ENCODE assay signal across 25 cellular contexts in the genomic region with DNA sequence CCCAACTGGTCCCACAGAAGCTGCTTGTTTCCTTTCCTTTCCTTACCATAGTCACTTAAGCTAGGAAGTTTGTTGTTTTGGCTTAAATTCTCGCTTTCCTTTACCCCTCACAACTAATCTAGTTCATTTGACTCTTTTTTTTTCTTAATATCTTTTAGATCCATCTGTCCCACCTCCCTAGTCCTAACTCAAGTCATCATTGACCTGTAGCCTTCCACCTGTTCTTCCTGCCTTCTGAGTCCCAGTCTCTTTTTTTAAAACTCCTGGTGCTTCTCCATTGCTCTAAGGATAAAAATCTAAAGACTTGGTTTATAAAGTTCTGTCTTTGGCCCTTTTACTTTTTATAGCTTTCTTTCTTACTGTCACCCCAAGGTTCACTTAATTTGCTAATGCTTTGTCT. TPM values are rescaled to one million over a fixed set of nuclear protein-coding genes. Genes with fewer than 3 reads are reported as not detected.
DNase-seq lines count a peak whose midpoint lies in the region; ATAC-seq, FAIRE-seq and TF ChIP-seq lines count a peak whose summit lies in the region.
"Had no signal": no experiment of that assay in that cellular context is flagged by ENCODE, and none has a peak within 500 bp of the region (broad histone marks: within the 10 kb centered on the region; RNA-seq: fewer than 3 reads in every experiment).

No MANE protein-coding gene starts in this region.

- no peak overlapping the region for H3K4me3 ChIP-seq in naive thymus-derived CD4-positive, alpha-beta T cell (ENCODE audit: low read length)
- H3K4me3 ChIP-seq: BLaER1 treated with 17β-estradiol and CSF1 and Interleukin-3, amounts not matched to agents 10 nM and 100 nM; HAP-1; SJSA1 had no signal

- H3K36me3 ChIP-seq in naive thymus-derived CD4-positive, alpha-beta T cell (ENCODE audit: control insufficient read depth in 2 of 3, insufficient read depth in 3 of 3, low read length in 3 of 3): no peaks in the 10 kb centered on the region
- H3K36me3 ChIP-seq: HAP-1 had no signal

- no peaks in the 10 kb centered on the region for H3K27me3 ChIP-seq in naive thymus-derived CD4-positive, alpha-beta T cell (ENCODE audit: control insufficient read depth in 2 of 2, insufficient read depth in 2 of 2, low read length in 2 of 2)
- H3K27me3 ChIP-seq: BLaER1 treated with 17β-estradiol and CSF1 and Interleukin-3, amounts not matched to agents 10 nM and 100 nM; SJSA1 had no signal

- H3K9me3 Mint-ChIP-seq in stimulated activated naive CD8-positive, alpha-beta T cell treated with anti-CD3 and anti-CD28 coated beads, Interleukin-15, amount 100 ng/mL, for 72 hours: no peaks in the 10 kb centered on the region
- H3K9me3 Mint-ChIP-seq in T-cell: no peaks in the 10 kb centered on the region
- H3K9me3 Mint-ChIP-seq in naive thymus-derived CD4-positive, alpha-beta T cell: peaks cover 0 to 8% (median 0%) of the 10 kb centered on the region in 11 donors
- H3K9me3 Mint-ChIP-seq: CD8-positive, alpha-beta memory T cell; IgD-negative memory B cell had no signal

- H3K27me3 Mint-ChIP-seq in stimulated activated naive CD8-positive, alpha-beta T cell treated with anti-CD3 and anti-CD28 coated beads, Interleukin-15, amount 100 ng/mL, for 72 hours: no peaks in the 10 kb centered on the region
- no peaks in the 10 kb centered on the region for H3K27me3 Mint-ChIP-seq in T-cell
- no peaks in the 10 kb centered on the region for H3K27me3 Mint-ChIP-seq in naive thymus-derived CD4-positive, alpha-beta T cell
- H3K27me3 Mint-ChIP-seq: CD8-positive, alpha-beta memory T cell; IgD-negative memory B cell had no signal

- H3K36me3 Mint-ChIP-seq in T-cell: peaks cover 25% of the 10 kb centered on the region
- peaks cover 0 to 19% (median 12%) of the 10 kb centered on the region in 5 donors for H3K36me3 Mint-ChIP-seq in naive thymus-derived CD4-positive, alpha-beta T cell

- POLR2A ChIA-PET in T-cell (lab: Charles Lee): interaction anchor here in 1 of 2 donors (0.8 kb wide), 1 partner anchor 12 kb away, joined by 3 read pairs; no protein-coding TSS in a partner anchor
- POLR2A ChIA-PET in naive thymus-derived CD4-positive, alpha-beta T cell (lab: Charles Lee): interaction anchor here (1.5 kb wide), 1 partner anchor 57 kb away, joined by 5 read pairs; no protein-coding TSS in a partner anchor

- peaks cover 20% of the 10 kb centered on the region for H3K4me1 Mint-ChIP-seq in stimulated activated naive CD8-positive, alpha-beta T cell treated with anti-CD3 and anti-CD28 coated beads, Interleukin-15, amount 100 ng/mL, for 72 hours
- H3K4me1 Mint-ChIP-seq in T-cell: peaks cover 37 to 48% (median 48%) of the 10 kb centered on the region in 3 donors
- peaks cover 2 to 66% (median 47%) of the 10 kb centered on the region in 7 donors for H3K4me1 Mint-ChIP-seq in naive thymus-derived CD4-positive, alpha-beta T cell

- DNase-seq in stimulated activated naive CD8-positive, alpha-beta T cell treated with anti-CD3 and anti-CD28 coated beads, Interleukin-15, amount 100 ng/mL, for 72 hours: no peak
- DNase-seq in stimulated activated naive CD8-positive, alpha-beta T cell treated with anti-CD3 and anti-CD28 coated beads, Interleukin-15, Interleukin-2, amounts not matched to agents 100 U/mL and 50 U/mL, for 24 hours: no peak
- DNase-seq in T-cell: no peak
- DNase-seq in naive thymus-derived CD4-positive, alpha-beta T cell: no peak
- DNase-seq in kidney tubule cell (ENCODE audit: low spot score): no peak
- no peak for DNase-seq in NCI-H1417 treated with DMSO at 0.1 percent for 48 hours (lab: John Stamatoyannopoulos, UW)
- no peak for DNase-seq in GM12891 (ENCODE audit: insufficient read length, low spot score)
- DNase-seq: AML-193; CD8-positive, alpha-beta memory T cell; DMS153; GOT3; MM.1S; NCI-H1694; NCI-H2029 treated with DMSO at 0.1 percent for 48 hours; NCI-H2227 treated with DMSO at 0.1 percent for 48 hours; NCI-H526 treated with DMSO at 0.1 percent for 48 hours; Right ventricle myocardium superior; RPMI8226 had no signal

- H3K9me3 ChIP-seq in naive thymus-derived CD4-positive, alpha-beta T cell (ENCODE audit: control insufficient read depth in 2 of 3, low read length in 3 of 3): no peaks in the 10 kb centered on the region
- H3K9me3 ChIP-seq: HAP-1, SJSA1 had no signal

- TF ChIP-seq POLR2A in GM12891 (IDR thresholded peaks at IDR 0.05; ENCODE audit: low read depth, low read length): no peak

- CTCF ChIA-PET in T-cell (lab: Charles Lee): no interaction called here
- CTCF ChIA-PET in naive thymus-derived CD4-positive, alpha-beta T cell (lab: Charles Lee): interaction anchor here (0.6 kb wide), 1 partner anchor 9 kb away, joined by 3 read pairs; no protein-coding TSS in a partner anchor

- ATAC-seq in stimulated activated naive CD8-positive, alpha-beta T cell treated with anti-CD3 and anti-CD28 coated beads, Interleukin-15, amount 100 ng/mL, for 72 hours: no peak
- no peak for ATAC-seq in stimulated activated naive CD8-positive, alpha-beta T cell treated with anti-CD3 and anti-CD28 coated beads, Interleukin-15, Interleukin-2, amounts not matched to agents 100 U/mL and 50 U/mL, for 24 hours
- no peak for ATAC-seq in T-cell (replicated peaks in 1 of 4)
- no peak for ATAC-seq in naive thymus-derived CD4-positive, alpha-beta T cell

- peak overlapping the region; percentile 6 to 82 for H3K27ac Mint-ChIP-seq in stimulated activated naive CD8-positive, alpha-beta T cell treated with anti-CD3 and anti-CD28 coated beads, Interleukin-15, amount 100 ng/mL, for 72 hours
- H3K27ac Mint-ChIP-seq in T-cell: peak overlapping the region; percentile 7 to 71
- peak overlapping the region in 6 of 9 donors; percentile 8 to 53 (median 40) for H3K27ac Mint-ChIP-seq in naive thymus-derived CD4-positive, alpha-beta T cell

- H3K27ac ChIP-seq in naive thymus-derived CD4-positive, alpha-beta T cell (ENCODE audit: low read depth, low read length): no peak overlapping the region
- H3K27ac ChIP-seq: BLaER1 treated with 17β-estradiol and CSF1 and Interleukin-3, amounts not matched to agents 10 nM and 100 nM; HL-60; KMS-11; SJSA1 had no signal

- H3K4me3 Mint-ChIP-seq in stimulated activated naive CD8-positive, alpha-beta T cell treated with anti-CD3 and anti-CD28 coated beads, Interleukin-15, amount 100 ng/mL, for 72 hours: no peak overlapping the region
- no peak overlapping the region for H3K4me3 Mint-ChIP-seq in T-cell
- H3K4me3 Mint-ChIP-seq in naive thymus-derived CD4-positive, alpha-beta T cell: no peak overlapping the region
- H3K4me3 Mint-ChIP-seq: CD8-positive, alpha-beta memory T cell had no signal

- intact Hi-C loops in naive thymus-derived CD4-positive, alpha-beta T cell (cut with micrococcal nuclease): loop anchor here in 1 of 2 donors (5.0 kb wide), 1 partner anchor 34 kb away; no protein-coding TSS in a partner anchor

- no peaks in the 10 kb centered on the region for H3K4me1 ChIP-seq in naive thymus-derived CD4-positive, alpha-beta T cell (ENCODE audit: control insufficient read depth in 2 of 2, insufficient read depth in 2 of 2, low read length in 2 of 2)
- H3K4me1 ChIP-seq: SJSA1 had no signal

- FAIRE-seq in GM12891 (lab: Jason Lieb, UNC): no peak
- FAIRE-seq: A204.1 had no signal

TF ChIP-seq in GM12891, 5 proteins besides CTCF, POLR2A, EP300 and RAD21:
- TF ChIP-seq TAF1 (IDR thresholded peaks at IDR 0.05; ENCODE audit: low read depth, low read length) (no peak), PAX5 (IDR thresholded peaks at IDR 0.05; ENCODE audit: insufficient read depth, low read length, severe bottlenecking) (no peak), POLR2AphosphoS5 (IDR thresholded peaks at IDR 0.05; ENCODE audit: low read depth, low read length) (no peak), SPI1 (IDR thresholded peaks at IDR 0.05; ENCODE audit: low read depth, low read length) (no peak), POU2F2 (IDR thresholded peaks at IDR 0.05; ENCODE audit: low read depth, low read length) (no peak)
TF ChIP-seq in GM12891: peak in this region for 0.

RNA-seq across cellular contexts. Expression of a gene that starts 47.6 kb away (rescaled TPM):
- total RNA-seq in T-cell: 10 to 100 TPM; 24.4 to 49.8 (median 36.7) TPM
- total RNA-seq in naive thymus-derived CD4-positive, alpha-beta T cell: 10 to 100 TPM; 24.8 to 48.2 (median 32.8) TPM
- 10 to 100 TPM; 40.2 to 44.3 TPM for polyA plus RNA-seq in naive thymus-derived CD4-positive, alpha-beta T cell
- polyA plus RNA-seq in GM12891 (2012; ENCODE audit: low read depth, missing spikeins): 16.3 TPM
